Comparison of ENCODE assay signal across 8 cellular contexts in genomic region chr1:92961896-92962752, GRCh38. TPM values are rescaled to one million over a fixed set of nuclear protein-coding genes. Genes with fewer than 3 reads are reported as not detected.
DNase-seq lines count a peak whose midpoint lies in the region; ATAC-seq, FAIRE-seq and TF ChIP-seq lines count a peak whose summit lies in the region.

No MANE protein-coding gene starts in this region.

- intact Hi-C loops in activated CD4-positive, alpha-beta T cell treated with anti-CD3 and anti-CD28 coated beads for 36 hours (cut with DNase I, micrococcal nuclease): loop anchor here (1.0 to 10.0 kb wide), 16 partner anchors 19 to 1077 kb away; partner anchors contain the start of genes CCDC18 (in 2 of the 2), DR1 (in 2 of the 2), MTF2 (in 2 of the 2) and TMED5 (in 2 of the 2)

- peak overlapping the region; percentile 49 for H2BK5ac ChIP-seq in mesenchymal stem cell (ENCODE audit: low read depth, low read length, poor library complexity, severe bottlenecking)

- H2AK5ac ChIP-seq in mesenchymal stem cell (ENCODE audit: low read length, severe bottlenecking): peak overlapping the region; percentile 32

- H3K27ac Mint-ChIP-seq in activated CD4-positive, alpha-beta T cell treated with anti-CD3 and anti-CD28 coated beads for 36 hours: peak overlapping the region; percentile 93

- ATAC-seq in activated CD4-positive, alpha-beta T cell treated with anti-CD3 and anti-CD28 coated beads for 36 hours: peak; percentile 75

- H3K4me2 ChIP-seq in mesenchymal stem cell (ENCODE audit: low read length, poor library complexity, severe bottlenecking): peak overlapping the region; percentile 88

- peak overlapping the region; percentile 91 to 98 for H3K18ac ChIP-seq in mesenchymal stem cell (ENCODE audit: low read depth in 1 of 2, low read length in 2 of 2)

- H3K14ac ChIP-seq in mesenchymal stem cell (ENCODE audit: low read length in 2 of 2): peak overlapping the region in 1 of 2 experiments; percentile 99

- FAIRE-seq in H54 (lab: Jason Lieb, UNC): peak; percentile 69

- H3K9me3 ChIP-seq in mesenchymal stem cell (ENCODE audit: control insufficient read depth, low read length): no peaks in the 10 kb centered on the region

- H3K23ac ChIP-seq in mesenchymal stem cell (ENCODE audit: low read length in 2 of 2): peak overlapping the region in 1 of 2 experiments; percentile 94

- H3K4me3 Mint-ChIP-seq in activated CD4-positive, alpha-beta T cell treated with anti-CD3 and anti-CD28 coated beads for 36 hours: no peak overlapping the region

- H2AFZ ChIP-seq in mesenchymal stem cell (ENCODE audit: low read depth, low read length): peak overlapping the region; percentile 94

- peaks cover 25% of the 10 kb centered on the region for H3K4me1 Mint-ChIP-seq in activated CD4-positive, alpha-beta T cell treated with anti-CD3 and anti-CD28 coated beads for 36 hours

- 4% methylated on average over 23 of the region's 32 CpGs for WGBS in mesenchymal stem cell

- peak; percentile 94 for DNase-seq in GM12865 (ENCODE audit: low read depth)
- peak; percentile 32 for DNase-seq in H54 (ENCODE audit: insufficient read length, low spot score)
- no peak for DNase-seq in LNCaP clone FGC (ENCODE audit: low read depth)
- DNase-seq in activated CD4-positive, alpha-beta T cell treated with anti-CD3 and anti-CD28 coated beads for 36 hours: peak; percentile 80
- DNase-seq in dermis blood vessel endothelial cell: peak; percentile 30
- DNase-seq in mesenchymal stem cell: peak; percentile 67
- peak; percentile 21 to 37 for DNase-seq in stimulated activated CD8-positive, alpha-beta memory T cell treated with anti-CD3 and anti-CD28 coated beads, Interleukin-4, amount 100 ng/mL, for 4 hours (ENCODE audit: low read depth in 2 of 2, low spot score in 1 of 2)
- DNase-seq in NCI-H2196 (lab: John Stamatoyannopoulos, UW; ENCODE audit: unreplicated experiment): no peak

- TF ChIP-seq CTCF in GM12865 (IDR thresholded peaks at IDR 0.05; ENCODE audit: insufficient read depth, low read depth, low read length, missing control alignments): no peak
- no peak for TF ChIP-seq CTCF in LNCaP clone FGC (IDR thresholded peaks at IDR 0.05; ENCODE audit: control insufficient read depth, extremely low read depth, insufficient read depth)

- H4K8ac ChIP-seq in mesenchymal stem cell (ENCODE audit: low read length): peak overlapping the region; percentile 70

- peak overlapping the region; percentile 21 for H2BK120ac ChIP-seq in mesenchymal stem cell (ENCODE audit: low read depth, low read length)

- H2BK12ac ChIP-seq in mesenchymal stem cell (ENCODE audit: low read length in 2 of 2): peak overlapping the region in 1 of 2 experiments; percentile 94

- H3K9ac ChIP-seq in mesenchymal stem cell (ENCODE audit: low read length): peak overlapping the region; percentile 96

- no peaks in the 10 kb centered on the region for H3K9me3 Mint-ChIP-seq in activated CD4-positive, alpha-beta T cell treated with anti-CD3 and anti-CD28 coated beads for 36 hours (ENCODE audit: low read depth)

- H3K4me3 ChIP-seq in GM12865 (ENCODE audit: low read depth, low read length) (peak overlapping the region; percentile 88), LNCaP clone FGC (ENCODE audit: low read depth, low read length) (peak overlapping the region; percentile 71), mesenchymal stem cell (ENCODE audit: insufficient read depth in 1 of 2, low read depth in 1 of 2, low read length in 2 of 2) (peak overlapping the region; percentile 90 to 91)

- H3K4me1 ChIP-seq in mesenchymal stem cell (ENCODE audit: control insufficient read depth, insufficient read depth, low read depth, low read length): peaks cover 2% of the 10 kb centered on the region

- CTCF ChIA-PET in activated CD4-positive, alpha-beta T cell treated with anti-CD3 and anti-CD28 coated beads for 36 hours (lab: Charles Lee): interaction anchor here (0.6 to 10.7 kb wide), 22 partner anchors 8 to 376 kb away, joined by 3 to 156 read pairs (median 5); partner anchors contain the start of genes MTF2 and RPL5

- POLR2A ChIA-PET in activated CD4-positive, alpha-beta T cell treated with anti-CD3 and anti-CD28 coated beads for 36 hours (lab: Charles Lee): interaction anchor here (0.7 to 2.4 kb wide), 10 partner anchors 14 to 744 kb away, joined by 3 to 16 read pairs (median 4); partner anchors contain the start of genes MTF2 and RPL5

- H3K79me1 ChIP-seq in mesenchymal stem cell (replicated peaks; ENCODE audit: low read length, poor library complexity, severe bottlenecking): no peaks in the 10 kb centered on the region

- peaks cover 9 to 20% of the 10 kb centered on the region in 2 experiments for H3K27me3 ChIP-seq in mesenchymal stem cell (ENCODE audit: control insufficient read depth in 1 of 2, insufficient read depth in 1 of 2, low read length in 2 of 2)

- no peak for TF ChIP-seq POLR2A in H54 (IDR thresholded peaks at IDR 0.05; ENCODE audit: low read depth, low read length)

- H3K36me3 ChIP-seq in mesenchymal stem cell (ENCODE audit: control insufficient read depth in 1 of 2, insufficient read depth in 2 of 2, low read depth in 1 of 2, low read length in 2 of 2): no peaks in the 10 kb centered on the region

- no peaks in the 10 kb centered on the region for H3K27me3 Mint-ChIP-seq in activated CD4-positive, alpha-beta T cell treated with anti-CD3 and anti-CD28 coated beads for 36 hours

- H3K36me3 Mint-ChIP-seq in activated CD4-positive, alpha-beta T cell treated with anti-CD3 and anti-CD28 coated beads for 36 hours (ENCODE audit: low read depth): peaks cover 6% of the 10 kb centered on the region

- peak overlapping the region; percentile 92 for H4K91ac ChIP-seq in mesenchymal stem cell (ENCODE audit: low read length)

- peak overlapping the region; percentile 77 for H2BK15ac ChIP-seq in mesenchymal stem cell (ENCODE audit: low read depth, poor library complexity, severe bottlenecking)

- peak overlapping the region; percentile 73 to 97 for H3K4ac ChIP-seq in mesenchymal stem cell (ENCODE audit: low read depth in 1 of 2, low read length in 2 of 2)

- H3K27ac ChIP-seq in mesenchymal stem cell (ENCODE audit: low read length, poor library complexity, severe bottlenecking): peak overlapping the region; percentile 19

RNA-seq across cellular contexts. Expression of gene DIPK1A, which starts 0.9 kb away (rescaled TPM):
- 1 to 10 TPM; 6.1 to 6.5 TPM for total RNA-seq in activated CD4-positive, alpha-beta T cell treated with anti-CD3 and anti-CD28 coated beads for 36 hours
- 0.47 and 0.68 TPM in 2 replicates for total RNA-seq in dermis blood vessel endothelial cell
- 10.2 TPM for polyA plus RNA-seq in mesenchymal stem cell (2013, experiment 1 of 2)
- polyA plus RNA-seq in mesenchymal stem cell (2013, experiment 2 of 2): 10.1 TPM

Comparison
In these comparisons a context has a peak if more than half of its experiments do, and no peak if none do; other contexts are left out.
1. DNase-seq: peak in GM12865 (single experiment), H54 (single experiment), activated CD4-positive, alpha-beta T cell treated with anti-CD3 and anti-CD28 coated beads for 36 hours (single experiment), dermis blood vessel endothelial cell (single experiment), mesenchymal stem cell (single experiment) and stimulated activated CD8-positive, alpha-beta memory T cell treated with anti-CD3 and anti-CD28 coated beads, Interleukin-4, amount 100 ng/mL, for 4 hours (2 of 2); none in LNCaP clone FGC (single experiment) and NCI-H2196 (single experiment).
2. Peak in every context shown above with its lines, with median percentiles within 50 percentile points of each other: H3K4me3 ChIP-seq.